ENCODE assay signal across 8 cellular contexts in the genomic region with DNA sequence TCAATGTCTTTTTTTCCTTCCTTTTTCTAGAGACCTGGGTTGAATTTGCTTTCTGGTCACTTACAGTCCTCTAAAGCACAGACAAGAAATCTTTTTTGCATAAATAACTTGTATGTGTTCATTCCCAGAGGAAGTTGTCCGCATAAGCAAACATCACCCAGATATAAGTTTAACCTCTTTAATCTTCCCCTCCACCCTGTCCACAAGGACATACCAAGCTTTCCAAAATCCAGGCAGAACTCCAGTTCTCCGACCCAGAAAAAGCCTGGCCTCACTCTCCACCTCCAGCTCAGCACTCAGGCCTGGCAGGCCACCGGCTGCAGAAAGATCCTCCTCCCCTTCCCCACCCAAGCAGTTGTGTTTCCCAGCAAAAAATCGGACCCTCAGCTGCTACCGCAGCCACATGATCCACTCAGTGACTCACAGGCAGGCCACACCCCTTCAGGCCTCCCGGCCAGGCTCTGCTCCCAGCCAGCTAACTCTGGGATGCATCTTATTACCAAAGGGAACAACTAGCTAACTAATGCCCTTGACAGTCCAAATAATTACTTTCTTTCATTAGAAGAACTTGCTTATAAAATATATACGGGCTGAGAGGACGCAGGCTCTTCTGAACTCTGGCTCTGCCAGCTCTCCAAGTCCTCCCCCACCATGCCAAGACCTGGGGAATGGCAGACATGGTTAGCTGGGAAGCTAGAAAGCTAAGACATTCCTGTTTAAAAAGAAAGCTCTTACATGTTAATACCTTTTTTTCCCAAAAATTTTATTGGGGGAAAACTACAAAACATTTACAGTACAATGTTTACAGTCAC.
A peak's percentile ranks its signal among the peaks of the same experiment; 100 is the strongest.
DNase-seq lines count a peak whose midpoint lies in the region; ATAC-seq and TF ChIP-seq lines count a peak whose summit lies in the region.

No MANE protein-coding gene starts in this region.

- H3K4me3 ChIP-seq in iPS-15b (ENCODE audit: low read depth, low read length) = peak overlapping the region; percentile 87
- H3K4me3 ChIP-seq in retinal pigment epithelial cell (ENCODE audit: low read length) = peak overlapping the region; percentile 90

- in situ Hi-C loops in T47D (cut with HindIII; ENCODE audit: low pct_unique_long_range_greater_than_20kb, low sequenced_read_pairs) = no loop called here

- H3K4me1 ChIP-seq in iPS-15b (ENCODE audit: control insufficient read depth, insufficient read depth, low read length) = peaks cover 27% of the 10 kb centered on the region

- H3K36me3 ChIP-seq in iPS-15b (ENCODE audit: control insufficient read depth, insufficient read depth, low read length) = peaks cover 17% of the 10 kb centered on the region

- no peak for TF ChIP-seq CTCF in retinal pigment epithelial cell (conservative IDR thresholded peaks at IDR 0.05; ENCODE audit: low read depth, low read length)

- peak overlapping the region; percentile 41 for H3K9ac ChIP-seq in iPS-15b (ENCODE audit: low read depth, low read length)

- H3K9me3 ChIP-seq in iPS-15b (ENCODE audit: control insufficient read depth, insufficient read depth, low read length) = no peaks in the 10 kb centered on the region

- DNase-seq in ELR (ENCODE audit: low read depth) = peak; percentile 93
- peak; percentile 90 for DNase-seq in MV-4-11 (lab: John Stamatoyannopoulos, UW)
- DNase-seq in T-helper 9 cell = peak; percentile 44
- peak; percentile 37 to 61 for DNase-seq in T47D (ENCODE audit: low read depth in 1 of 2, low spot score in 1 of 2)
- DNase-seq in retinal pigment epithelial cell (ENCODE audit: low read depth) = peak; percentile 91

- no peak for ATAC-seq in HG02938 (IDR thresholded peaks at IDR 0.05; ENCODE audit: unreplicated experiment)
- no peak for ATAC-seq in HG02571 (IDR thresholded peaks at IDR 0.05; ENCODE audit: unreplicated experiment)

- no peaks in the 10 kb centered on the region for H3K27me3 ChIP-seq in iPS-15b (ENCODE audit: control insufficient read depth, insufficient read depth, low read length)
